ENCODE assay signal across 8 cellular contexts in the genomic region with DNA sequence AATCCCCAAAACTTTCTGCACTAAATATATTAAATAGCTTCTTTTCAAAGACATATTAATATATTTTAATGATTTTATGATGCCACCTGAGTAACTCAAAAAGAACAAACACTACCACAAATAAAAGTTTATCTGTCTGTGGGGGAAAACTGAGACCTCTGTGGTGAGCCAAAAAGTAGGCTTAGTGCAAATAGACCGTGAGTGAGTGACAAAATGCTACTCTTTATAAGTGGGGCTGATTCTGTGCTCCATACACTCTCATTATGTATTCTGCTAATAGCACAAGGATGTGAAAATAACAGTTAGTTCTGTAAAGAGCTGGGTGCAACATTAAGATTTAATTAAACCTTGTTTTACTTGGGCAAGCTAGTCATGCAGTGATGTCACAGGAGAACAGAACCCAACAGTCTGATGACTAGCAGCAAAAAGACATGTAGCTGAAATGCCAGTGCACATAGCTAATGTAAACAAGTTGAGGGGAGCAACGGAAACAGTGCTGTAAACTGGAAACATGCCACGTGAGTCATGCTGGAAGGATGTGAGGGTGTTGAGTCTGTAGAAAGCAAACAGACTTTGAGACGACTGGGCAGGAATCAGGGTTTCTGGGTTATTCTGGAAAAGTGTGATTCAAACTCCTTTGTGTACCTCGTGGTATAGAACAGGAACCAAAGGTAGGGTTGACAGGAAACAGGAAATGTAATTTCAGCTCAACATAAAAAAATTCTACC.
DNase-seq lines count a peak whose midpoint lies in the region; ATAC-seq and TF ChIP-seq lines count a peak whose summit lies in the region.

No MANE protein-coding gene starts in this region.

- peaks cover 0 to 2% (median under 1%) of the 10 kb centered on the region in 4 donors for H3K4me1 Mint-ChIP-seq in naive thymus-derived CD8-positive, alpha-beta T cell

- no peak for TF ChIP-seq CTCF in C4-2B (conservative IDR thresholded peaks at IDR 0.05)

- peaks cover 4 to 20% (median 11%) of the 10 kb centered on the region in 9 donors for H3K9me3 Mint-ChIP-seq in naive thymus-derived CD8-positive, alpha-beta T cell

- no peaks in the 10 kb centered on the region for H3K36me3 Mint-ChIP-seq in naive thymus-derived CD8-positive, alpha-beta T cell

- DNase-seq in NCI-H446 (lab: John Stamatoyannopoulos, UW) (peak; percentile 59 to 84), dermis microvascular lymphatic vessel endothelial cell (ENCODE audit: low read depth in 2 of 2) (peak; percentile 74 to 97), mucosa of gallbladder (ENCODE audit: low spot score) (peak; percentile 93), mesenteric fat pad (ENCODE audit: low spot score) (no peak)
- DNase-seq in naive thymus-derived CD8-positive, alpha-beta T cell, result no peak

- no peak for ATAC-seq in GM18505 (IDR thresholded peaks at IDR 0.05; ENCODE audit: unreplicated experiment)
- no peak for ATAC-seq in naive thymus-derived CD8-positive, alpha-beta T cell
- no peak for ATAC-seq in HG02885 (IDR thresholded peaks at IDR 0.05; ENCODE audit: poor library complexity, unreplicated experiment)

- no peak overlapping the region for H3K27ac Mint-ChIP-seq in naive thymus-derived CD8-positive, alpha-beta T cell

- TF ChIP-seq POLR2A in GM18505 (IDR thresholded peaks at IDR 0.05; ENCODE audit: borderline replicate concordance, extremely low read depth, insufficient read depth, insufficient read length), result no peak

- POLR2A ChIA-PET in naive thymus-derived CD8-positive, alpha-beta T cell (lab: Charles Lee), result no interaction called here

- H3K27me3 Mint-ChIP-seq in naive thymus-derived CD8-positive, alpha-beta T cell, result no peaks in the 10 kb centered on the region

- no peak overlapping the region for H3K4me3 Mint-ChIP-seq in naive thymus-derived CD8-positive, alpha-beta T cell

- H3K27ac ChIP-seq in C4-2B, result peak overlapping the region; percentile 43; the same call in 1 of the 2 replicates

Comparison
In these comparisons a context has a peak if more than half of its experiments do, and no peak if none do; other contexts are left out.
1. DNase-seq: peak in NCI-H446 (2 of 2), dermis microvascular lymphatic vessel endothelial cell (2 of 2) and mucosa of gallbladder (single experiment); none in mesenteric fat pad (single experiment) and naive thymus-derived CD8-positive, alpha-beta T cell (0 of 10).